In the genomic region with DNA sequence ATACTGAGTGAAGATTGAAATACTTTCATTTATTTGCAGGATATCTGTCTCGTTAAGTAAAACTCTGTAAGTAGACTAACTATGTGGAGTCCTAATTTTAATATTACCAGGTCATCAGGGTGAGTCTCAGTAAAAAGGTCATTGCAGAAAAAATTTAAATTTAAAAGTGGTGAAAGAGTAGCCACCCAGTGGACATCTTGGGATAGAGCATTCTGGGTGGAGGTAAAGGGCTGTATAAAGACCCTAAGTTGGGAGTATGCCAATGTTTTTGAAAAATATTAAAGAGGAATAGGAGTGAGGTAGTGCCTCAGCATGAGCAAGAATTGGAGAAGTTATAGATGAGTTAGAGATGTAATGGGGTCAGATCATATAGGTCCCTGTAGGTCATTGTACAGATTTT, we compare ENCODE assay signal across 13 cellular contexts.
DNase-seq lines count a peak whose midpoint lies in the region; ATAC-seq, FAIRE-seq and TF ChIP-seq lines count a peak whose summit lies in the region.
"Had no signal": no experiment of that assay in that cellular context is flagged by ENCODE, and none has a peak within 500 bp of the region (broad histone marks: within the 10 kb centered on the region; RNA-seq: fewer than 3 reads in every experiment).

No MANE protein-coding gene starts in this region.

- BruUV-seq in HCT116 (replicated peaks; lab: Mats Ljungman, UMichigan): no TSS peak

- no peak for FAIRE-seq in keratinocyte (lab: Jason Lieb, UNC)

- POLR2A ChIA-PET in HCT116 (lab: Charles Lee): no interaction called here

- H3K79me2 ChIP-seq in HCT116 (ENCODE audit: insufficient read depth, low read length) (no peaks in the 10 kb centered on the region), keratinocyte (ENCODE audit: control insufficient read depth, insufficient read depth, low read length) (no peaks in the 10 kb centered on the region)

- H4K20me1 ChIP-seq in HCT116 (ENCODE audit: insufficient read depth) (no peaks in the 10 kb centered on the region), keratinocyte (ENCODE audit: control insufficient read depth, extremely low read depth, insufficient read depth, low read length) (no peaks in the 10 kb centered on the region)

- H3K9ac ChIP-seq in HCT116 (ENCODE audit: low read length): no peak overlapping the region
- no peak overlapping the region for H3K9ac ChIP-seq in adipocyte (ENCODE audit: low read length)
- no peak overlapping the region for H3K9ac ChIP-seq in keratinocyte (ENCODE audit: control insufficient read depth, extremely low read depth, insufficient read depth, low read length)

- intact Hi-C loops in HCT116 (cut with micrococcal nuclease) (no loop called here), stomach (cut with DNase I; ENCODE audit: low total_unique reads) (no loop called here)

- H3K36me3 ChIP-seq in HCT116 (ENCODE audit: control insufficient read depth in 1 of 2, insufficient read depth in 2 of 2, low read length in 2 of 2): no peaks in the 10 kb centered on the region
- no peaks in the 10 kb centered on the region for H3K36me3 ChIP-seq in adipocyte (ENCODE audit: control insufficient read depth, insufficient read depth, low read length, severe bottlenecking)
- no peaks in the 10 kb centered on the region for H3K36me3 ChIP-seq in keratinocyte (ENCODE audit: control insufficient read depth in 2 of 2, extremely low read depth in 1 of 2, insufficient read depth in 2 of 2, low read length in 2 of 2)
- no peaks in the 10 kb centered on the region for H3K36me3 ChIP-seq in stomach
- H3K36me3 ChIP-seq: MG63, right atrium auricular region had no signal

- WGBS in stomach, 5 donors: 64 to 84% (median 77%) methylated on average over 1 of the region's 1 CpG

- DNase-seq in COLO829 (ENCODE audit: low spot score) (peak; percentile 2), HCT116 (ENCODE audit: low read depth, low spot score) (no peak), adipocyte (ENCODE audit: low read depth) (peak; percentile 19), keratinocyte (ENCODE audit: low read depth, low spot score) (no peak), NOMO-1 treated with DMSO at 0.1 percent for 48 hours (lab: John Stamatoyannopoulos, UW; ENCODE audit: unreplicated experiment) (no peak), stomach (no peak), epidermal melanocyte (ENCODE audit: insufficient read length, low spot score) (no peak), NCI-H2227 treated with DMSO at 0.1 percent for 48 hours (lab: John Stamatoyannopoulos, UW) (no peak)
- DNase-seq: MG63, SHP77, testis had no signal

- H2AFZ ChIP-seq in HCT116 (ENCODE audit: low read depth, low read length, poor library complexity, severe bottlenecking): no peak overlapping the region
- no peak overlapping the region for H2AFZ ChIP-seq in keratinocyte (ENCODE audit: control insufficient read depth, low read length)

- RAD21 ChIA-PET in HCT116 (lab: Charles Lee; ENCODE audit: low non-redundant PET in 1 of 2, low total read pairs in 2 of 2, uncharacterized antibody in 2 of 2, unreplicated experiment in 2 of 2): no interaction called here

- TF ChIP-seq CTCF in HCT116 (IDR thresholded peaks at IDR 0.05 in 2 of 3, conservative IDR thresholded peaks at IDR 0.05 in 1 of 3; ENCODE audit: borderline replicate concordance in 1 of 3, insufficient read depth in 1 of 3, low read depth in 2 of 3, low read length in 2 of 3) (peak in 2 of 3 experiments; percentile 46 to 57; a peak in 4 of 6 replicates), keratinocyte (optimal IDR thresholded peaks at IDR 0.05 in 1 of 3, IDR thresholded peaks at IDR 0.05 in 1 of 3, conservative IDR thresholded peaks at IDR 0.05 in 1 of 3; ENCODE audit: extremely low read depth in 1 of 3, insufficient read depth in 2 of 3, low read length in 3 of 3) (peak in 2 of 3 experiments; percentile 17 to 29), stomach (IDR thresholded peaks at IDR 0.05) (no peak)

- peak; percentile 28; the same call in 1 of the 2 replicates for TF ChIP-seq RAD21 in HCT116 (IDR thresholded peaks at IDR 0.05; ENCODE audit: low read depth)

- TF ChIP-seq POLR2A in HCT116 (IDR thresholded peaks at IDR 0.05; ENCODE audit: borderline replicate concordance, extremely low read depth, insufficient read depth, insufficient read length) (no peak), stomach (IDR thresholded peaks at IDR 0.05) (no peak)

- H3K9me1 ChIP-seq in keratinocyte (ENCODE audit: control insufficient read depth, extremely low read depth, insufficient read depth, low read length): no peaks in the 10 kb centered on the region

- TF ChIP-seq EP300 in stomach (IDR thresholded peaks at IDR 0.05): no peak

- H3K4me1 ChIP-seq in HCT116 (ENCODE audit: control insufficient read depth in 1 of 2, insufficient read depth in 2 of 2, low read length in 2 of 2): no peaks in the 10 kb centered on the region
- peaks cover 10% of the 10 kb centered on the region for H3K4me1 ChIP-seq in adipocyte (ENCODE audit: control insufficient read depth, insufficient read depth, low read length)
- H3K4me1 ChIP-seq in keratinocyte (ENCODE audit: control insufficient read depth, extremely low read depth, insufficient read depth, low read length): no peaks in the 10 kb centered on the region
- peaks cover 0 to 4% (median 0%) of the 10 kb centered on the region in 4 donors for H3K4me1 ChIP-seq in stomach
- H3K4me1 ChIP-seq: right atrium auricular region, testis had no signal

- no peak overlapping the region for H3K4me2 ChIP-seq in HCT116 (ENCODE audit: low read length)
- no peak overlapping the region for H3K4me2 ChIP-seq in keratinocyte (ENCODE audit: control insufficient read depth, extremely low read depth, insufficient read depth, low read depth, low read length)

- H3K27me3 ChIP-seq in HCT116 (ENCODE audit: insufficient read depth, low read length) (no peaks in the 10 kb centered on the region), adipocyte (replicated peaks; ENCODE audit: control insufficient read depth, insufficient read depth, low read length) (no peaks in the 10 kb centered on the region), keratinocyte (ENCODE audit: control insufficient read depth, extremely low read depth, insufficient read depth, low read length) (no peaks in the 10 kb centered on the region), stomach (no peaks in the 10 kb centered on the region)
- H3K27me3 ChIP-seq: MG63, right atrium auricular region, testis had no signal

- dilution Hi-C loops in keratinocyte (cut with MboI; ENCODE audit: extremely low pct_ligation_motif_present, low sequenced_read_pairs): no loop called here

- H3K27ac ChIP-seq in HCT116 (ENCODE audit: low read depth, low read length) (no peak overlapping the region), keratinocyte (ENCODE audit: control insufficient read depth, insufficient read depth, low read length) (no peak overlapping the region), stomach (no peak overlapping the region)
- H3K27ac ChIP-seq: epithelial cell of prostate, right atrium auricular region, testis had no signal

- no peak for ATAC-seq in HCT116

- H3K9me3 ChIP-seq in HCT116 (ENCODE audit: control insufficient read depth in 1 of 2, insufficient read depth in 1 of 2, low read depth in 1 of 2, low read length in 2 of 2): no peaks in the 10 kb centered on the region
- H3K9me3 ChIP-seq in adipocyte (ENCODE audit: control insufficient read depth, low read length): no peaks in the 10 kb centered on the region
- no peaks in the 10 kb centered on the region for H3K9me3 ChIP-seq in keratinocyte (ENCODE audit: control insufficient read depth, low read depth, low read length)
- no peaks in the 10 kb centered on the region for H3K9me3 ChIP-seq in stomach
- H3K9me3 ChIP-seq: right atrium auricular region, testis had no signal

- no peaks in the 10 kb centered on the region for H3K9me2 ChIP-seq in HCT116 (ENCODE audit: insufficient read depth)

- H3K4me3 ChIP-seq in HCT116 (replicated peaks in 1 of 2; ENCODE audit: low read depth in 1 of 2, low read length in 2 of 2) (no peak overlapping the region), adipocyte (ENCODE audit: low read length) (no peak overlapping the region), keratinocyte (ENCODE audit: control insufficient read depth in 2 of 3, extremely low read depth in 1 of 3, insufficient read depth in 2 of 3, low read depth in 1 of 3, low read length in 3 of 3) (no peak overlapping the region), stomach (no peak overlapping the region)
- H3K4me3 ChIP-seq: MG63, right atrium auricular region, testis had no signal

- CTCF ChIA-PET in HCT116 (lab: Charles Lee): no interaction called here

TF ChIP-seq in HCT116, 20 proteins besides CTCF, POLR2A, EP300 and RAD21 (continues in another document):
- TF ChIP-seq SP1 (IDR thresholded peaks at IDR 0.05; ENCODE audit: low read depth) (no peak), CEBPB (IDR thresholded peaks at IDR 0.05; ENCODE audit: low read depth) (no peak), EZH2 (IDR thresholded peaks at IDR 0.05) (no peak), EGR1 (IDR thresholded peaks at IDR 0.05; ENCODE audit: low read depth) (no peak), JUND (IDR thresholded peaks at IDR 0.05) (no peak), FOSL1 (IDR thresholded peaks at IDR 0.05; ENCODE audit: low read depth) (no peak), ZBTB33 (IDR thresholded peaks at IDR 0.05; ENCODE audit: extremely low read depth, insufficient replicate concordance, low read length) (no peak)

Comparison
In these comparisons a context has a peak if more than half of its experiments do, and no peak if none do; other contexts are left out.
1. DNase-seq: peak in COLO829 (single experiment) and adipocyte (single experiment); none in HCT116 (single experiment), keratinocyte (single experiment), NOMO-1 treated with DMSO at 0.1 percent for 48 hours (single experiment), stomach (single experiment), epidermal melanocyte (single experiment) and NCI-H2227 treated with DMSO at 0.1 percent for 48 hours (single experiment).
2. CTCF ChIP-seq: peak in HCT116 (2 of 3) and keratinocyte (2 of 3); none in stomach (0 of 7).